Comparison of ENCODE assay signal across 19 cellular contexts in genomic region chr17:59101178-59101577, GRCh38. TPM values are rescaled to one million over a fixed set of nuclear protein-coding genes. Genes with fewer than 3 reads are reported as not detected.
DNase-seq lines count a peak whose midpoint lies in the region; ATAC-seq, FAIRE-seq and TF ChIP-seq lines count a peak whose summit lies in the region.
"Had no signal": no experiment of that assay in that cellular context is flagged by ENCODE, and none has a peak within 500 bp of the region (broad histone marks: within the 10 kb centered on the region; RNA-seq: fewer than 3 reads in every experiment).

No MANE protein-coding gene starts in this region.

- 100% methylated on average over 1 of the region's 1 CpG for WGBS in GM12878 (ENCODE audit: insufficient coverage, insufficient replicate concordance, low lambda C conversion rate, missing lambda C conversion rate)

- in situ Hi-C loops in GM12878 (cut with MboI): no loop called here

- DNase-seq in activated T-cell treated with anti-CD3 and anti-CD28 coated beads, Interleukin-2, amount 50 U/mL, for 24 hours: no peak
- no peak for DNase-seq in activated T-cell treated with anti-CD3 and anti-CD28 coated beads, Interleukin-2, amount 50 U/mL, for 72 hours
- DNase-seq in GM12878 (ENCODE audit: low read depth, low spot score) (no peak), nephron progenitor cell (no peak), NCI-H187 (lab: John Stamatoyannopoulos, UW) (no peak), A172 (ENCODE audit: low spot score) (no peak)
- DNase-seq: AML-193; Caco-2; CD4-positive, alpha-beta T cell; GDM1; GOT3; H7; HFFc6; IMR-90 had no signal

- no peaks in the 10 kb centered on the region for H4K20me1 ChIP-seq in GM12878 (ENCODE audit: control insufficient read depth, insufficient read depth)

- POLR2A ChIA-PET in GM12878 (lab: Charles Lee): no interaction called here

- SMC1A ChIA-PET in GM12878 (lab: Charles Lee; ENCODE audit: uncharacterized antibody, unreplicated experiment): no interaction called here

- no peak overlapping the region for H3K4me2 ChIP-seq in GM12878 (ENCODE audit: control insufficient read depth, insufficient read depth)
- H3K4me2 ChIP-seq: A549 had no signal

- H3K27ac Mint-ChIP-seq in activated T-cell treated with anti-CD3 and anti-CD28 coated beads, Interleukin-2, amount 50 U/mL, for 24 hours: peak overlapping the region; percentile 38
- H3K27ac Mint-ChIP-seq in activated T-cell treated with anti-CD3 and anti-CD28 coated beads, Interleukin-2, amount 50 U/mL, for 72 hours: no peak overlapping the region
- H3K27ac Mint-ChIP-seq in nephron progenitor cell: peak overlapping the region; percentile 3
- H3K27ac Mint-ChIP-seq: CD4-positive, alpha-beta T cell; HFFc6 had no signal

- no peak for TF ChIP-seq CTCF in VCaP (conservative IDR thresholded peaks at IDR 0.05)
- no peak for TF ChIP-seq CTCF in GM12878 (IDR thresholded peaks at IDR 0.05 in 2 of 3, conservative IDR thresholded peaks at IDR 0.05 in 1 of 3; ENCODE audit: control insufficient read depth in 2 of 3, extremely low read depth in 1 of 3, insufficient read depth in 1 of 3, low read depth in 3 of 3, low read length in 3 of 3)
- TF ChIP-seq CTCF in nephron progenitor cell (IDR thresholded peaks at IDR 0.05): no peak

- H3K36me3 Mint-ChIP-seq in activated T-cell treated with anti-CD3 and anti-CD28 coated beads, Interleukin-2, amount 50 U/mL, for 24 hours (ENCODE audit: low read depth): peaks cover 82% of the 10 kb centered on the region
- peaks cover 7 to 28% of the 10 kb centered on the region in 2 donors for H3K36me3 Mint-ChIP-seq in activated T-cell treated with anti-CD3 and anti-CD28 coated beads, Interleukin-2, amount 50 U/mL, for 72 hours (ENCODE audit: insufficient read depth in 2 of 2)
- H3K36me3 Mint-ChIP-seq in nephron progenitor cell (ENCODE audit: low read depth): peaks cover 52% of the 10 kb centered on the region

- BruUV-seq in GM12878 (replicated peaks; lab: Mats Ljungman, UMichigan): no TSS peak

- peaks cover 57% of the 10 kb centered on the region for H3K4me1 Mint-ChIP-seq in activated T-cell treated with anti-CD3 and anti-CD28 coated beads, Interleukin-2, amount 50 U/mL, for 24 hours (ENCODE audit: low read depth)
- peaks cover 72% of the 10 kb centered on the region for H3K4me1 Mint-ChIP-seq in activated T-cell treated with anti-CD3 and anti-CD28 coated beads, Interleukin-2, amount 50 U/mL, for 72 hours (ENCODE audit: low read depth)
- H3K4me1 Mint-ChIP-seq in nephron progenitor cell: peaks cover 19% of the 10 kb centered on the region

- H3K9me3 Mint-ChIP-seq in activated T-cell treated with anti-CD3 and anti-CD28 coated beads, Interleukin-2, amount 50 U/mL, for 24 hours: no peaks in the 10 kb centered on the region
- peaks cover 0 to 3% of the 10 kb centered on the region in 2 donors for H3K9me3 Mint-ChIP-seq in activated T-cell treated with anti-CD3 and anti-CD28 coated beads, Interleukin-2, amount 50 U/mL, for 72 hours
- peaks cover 31% of the 10 kb centered on the region for H3K9me3 Mint-ChIP-seq in nephron progenitor cell
- H3K9me3 Mint-ChIP-seq: CD4-positive, alpha-beta T cell; HFFc6 had no signal

- CTCF ChIA-PET in GM12878 (lab: Yijun Ruan, JAX): no interaction called here

- no peak overlapping the region for H2AFZ ChIP-seq in GM12878 (ENCODE audit: control insufficient read depth, low read depth, low read length)

- no peak for FAIRE-seq in GM12878 (lab: Jason Lieb, UNC)
- FAIRE-seq: A549, D721Med, HTR-8/SVneo had no signal

- intact Hi-C loops in GM12878 (cut with micrococcal nuclease; ENCODE audit: unreplicated experiment): no loop called here

- no peak for TF ChIP-seq RAD21 in GM12878 (IDR thresholded peaks at IDR 0.05; ENCODE audit: insufficient read depth, low read depth, low read length)

- H3K27me3 ChIP-seq in GM12878 (replicated peaks in 1 of 2; ENCODE audit: control insufficient read depth in 2 of 2, insufficient read depth in 2 of 2, low read length in 1 of 2): no peaks in the 10 kb centered on the region

- peaks cover 0 to 7% of the 10 kb centered on the region in 2 experiments; a peak in 2 of 4 replicates for H3K36me3 ChIP-seq in GM12878 (ENCODE audit: control insufficient read depth in 2 of 2, insufficient read depth in 2 of 2, low read length in 1 of 2)

- H3K27me3 Mint-ChIP-seq in activated T-cell treated with anti-CD3 and anti-CD28 coated beads, Interleukin-2, amount 50 U/mL, for 24 hours: no peaks in the 10 kb centered on the region
- no peaks in the 10 kb centered on the region for H3K27me3 Mint-ChIP-seq in activated T-cell treated with anti-CD3 and anti-CD28 coated beads, Interleukin-2, amount 50 U/mL, for 72 hours (ENCODE audit: low read depth)
- H3K27me3 Mint-ChIP-seq in nephron progenitor cell (ENCODE audit: low read depth, poor library complexity): no peaks in the 10 kb centered on the region
- H3K27me3 Mint-ChIP-seq: CD4-positive, alpha-beta T cell had no signal

- TF ChIP-seq POLR2A in GM12878 (IDR thresholded peaks at IDR 0.05; ENCODE audit: low read depth, low read length): no peak

- RAD21 ChIA-PET in GM12878 (lab: Charles Lee; ENCODE audit: unreplicated experiment): no interaction called here

- H3K4me1 ChIP-seq in GM12878 (ENCODE audit: control insufficient read depth, insufficient read depth, low read length): peaks cover 4% of the 10 kb centered on the region; the same call in 1 of the 2 replicates

- peaks cover 4% of the 10 kb centered on the region; the same call in 2 of the 3 replicates for H3K9me3 ChIP-seq in GM12878 (replicated peaks; ENCODE audit: control insufficient read depth, insufficient read depth, low read length)
- H3K9me3 ChIP-seq: Caco-2 had no signal

- H3K79me2 ChIP-seq in GM12878 (ENCODE audit: control insufficient read depth, insufficient read depth, low read length): peaks cover 36% of the 10 kb centered on the region

- no peak overlapping the region for H3K4me3 ChIP-seq in GM12878
- H3K4me3 ChIP-seq: A549 had no signal

- H3K9ac ChIP-seq in GM12878 (ENCODE audit: control insufficient read depth, insufficient read depth, low read length): no peak overlapping the region

- no peak for ATAC-seq in activated T-cell treated with anti-CD3 and anti-CD28 coated beads, Interleukin-2, amount 50 U/mL, for 72 hours (replicated peaks in 1 of 2)
- no peak for ATAC-seq in GM12878
- ATAC-seq: A549, HCT116 had no signal

- H3K27ac ChIP-seq in VCaP: peak overlapping the region; percentile 1; the same call in 1 of the 2 replicates
- no peak overlapping the region for H3K27ac ChIP-seq in GM12878 (ENCODE audit: control insufficient read depth, insufficient read depth)
- H3K27ac ChIP-seq: A549 had no signal

- TF ChIP-seq EP300 in GM12878 (IDR thresholded peaks at IDR 0.05; ENCODE audit: borderline replicate concordance in 1 of 2, control insufficient read depth in 1 of 2, low read depth in 2 of 2, low read length in 2 of 2): no peak

- no peak overlapping the region for H3K4me3 Mint-ChIP-seq in activated T-cell treated with anti-CD3 and anti-CD28 coated beads, Interleukin-2, amount 50 U/mL, for 24 hours
- no peak overlapping the region for H3K4me3 Mint-ChIP-seq in activated T-cell treated with anti-CD3 and anti-CD28 coated beads, Interleukin-2, amount 50 U/mL, for 72 hours
- H3K4me3 Mint-ChIP-seq in nephron progenitor cell: no peak overlapping the region
- H3K4me3 Mint-ChIP-seq: CD4-positive, alpha-beta T cell; HFFc6 had no signal

RNA-seq across cellular contexts. Expression of gene TRIM37, which starts 5.5 kb away (rescaled TPM):
- total RNA-seq in activated T-cell treated with anti-CD3 and anti-CD28 coated beads, Interleukin-2, amount 50 U/mL, for 72 hours: 10 to 100 TPM; 26.3 to 31.1 TPM
- 38.9 and 39.3 TPM in 2 replicates for total RNA-seq in GM12878 (2013; cell fraction: nucleolus; rRNA removed)
- total RNA-seq in GM12878 (2014; rRNA removed) (17.7 and 19.7 TPM in 2 replicates), GM12878 (2014; rRNA removed; fragmentation: Illumina TruSeq; extraction: Trizol) (19.4 and 19.7 TPM in 2 replicates), GM12878 (2021) (17.9 and 20.6 TPM in 2 replicates)
- polyA plus RNA-seq in GM12878 (2011; ENCODE audit: low read depth): 8.1 TPM
- polyA plus RNA-seq in GM12878 (2011; rRNA removed) (18.6 and 24.4 TPM in 2 replicates), GM12878 (2014; fragmentation: Illumina TruSeq; extraction: Trizol) (16.4 and 21.2 TPM in 2 replicates), GM12878 (2014; fragmentation: Nextera tagmentation; extraction: Ambion mirVana) (1 to 10 TPM; 4.8 to 6.7 TPM), GM12878 (2014; rRNA removed) (11.7 and 13.3 TPM in 2 replicates), GM12878 (2016; fragmentation: Nextera tagmentation; extraction: Ambion mirVana) (10 to 100 TPM; 18.6 to 19.6 TPM)
- 8.0 and 8.8 TPM in 2 replicates for polyA plus RNA-seq in GM12878 (2011; cell fraction: cytosol; rRNA removed)
- polyA plus RNA-seq in GM12878 (2011; cell fraction: nucleus; rRNA removed): 15.6 and 48.8 TPM in 2 replicates
- 6.8 and 7.0 TPM in 2 replicates for polyA plus RNA-seq in GM12878 (2012)
- polyA minus RNA-seq in GM12878 (2011; rRNA and poly(A)+ RNA removed): 23.4 and 46.4 TPM in 2 replicates
- polyA minus RNA-seq in GM12878 (2011; cell fraction: cytosol; rRNA and poly(A)+ RNA removed): 6.5 and 14.7 TPM in 2 replicates
- polyA minus RNA-seq in GM12878 (2011; cell fraction: nucleus; rRNA and poly(A)+ RNA removed): 33.1 and 38.7 TPM in 2 replicates
- 63.4 and 68.8 TPM in 2 replicates for total RNA-seq in A172 (2014; rRNA removed; shearing (Covaris generic))

RNA-seq across cellular contexts. Expression of gene SKA2, which starts 53.8 kb away (rescaled TPM):
- 10 to 100 TPM; 62.7 to 71.8 TPM for total RNA-seq in activated T-cell treated with anti-CD3 and anti-CD28 coated beads, Interleukin-2, amount 50 U/mL, for 72 hours
- total RNA-seq in GM12878 (2013; cell fraction: nucleolus; rRNA removed): 9.8 and 11.1 TPM in 2 replicates
- total RNA-seq in GM12878 (2014; rRNA removed) (57.8 and 59.5 TPM in 2 replicates), GM12878 (2014; rRNA removed; fragmentation: Illumina TruSeq; extraction: Trizol) (123 and 131 TPM in 2 replicates), GM12878 (2021) (65.9 and 66.8 TPM in 2 replicates)
- 63.5 TPM for polyA plus RNA-seq in GM12878 (2011; ENCODE audit: low read depth)
- polyA plus RNA-seq in GM12878 (2011; rRNA removed) (40.3 and 72.1 TPM in 2 replicates), GM12878 (2014; fragmentation: Illumina TruSeq; extraction: Trizol) (137 and 168 TPM in 2 replicates), GM12878 (2014; fragmentation: Nextera tagmentation; extraction: Ambion mirVana) (100 to 1,000 TPM; 110 to 114 TPM), GM12878 (2014; rRNA removed) (71.4 and 82.5 TPM in 2 replicates), GM12878 (2016; fragmentation: Nextera tagmentation; extraction: Ambion mirVana) (100 to 1,000 TPM; 124 to 133 TPM)
- 14.0 and 17.8 TPM in 2 replicates for polyA plus RNA-seq in GM12878 (2011; cell fraction: cytosol; rRNA removed)
- 8.0 and 8.6 TPM in 2 replicates for polyA plus RNA-seq in GM12878 (2011; cell fraction: nucleus; rRNA removed)
- polyA plus RNA-seq in GM12878 (2012): 56.2 and 87.0 TPM in 2 replicates
- polyA minus RNA-seq in GM12878 (2011; rRNA and poly(A)+ RNA removed): 14.1 and 15.5 TPM in 2 replicates
- polyA minus RNA-seq in GM12878 (2011; cell fraction: cytosol; rRNA and poly(A)+ RNA removed): 9.5 and 12.6 TPM in 2 replicates
- 6.2 and 18.9 TPM in 2 replicates for polyA minus RNA-seq in GM12878 (2011; cell fraction: nucleus; rRNA and poly(A)+ RNA removed)
- total RNA-seq in A172 (2014; rRNA removed; shearing (Covaris generic)): 223 and 313 TPM in 2 replicates

RNA-seq across cellular contexts. Expression of gene PRR11, which starts 54.4 kb away (rescaled TPM):
- total RNA-seq in activated T-cell treated with anti-CD3 and anti-CD28 coated beads, Interleukin-2, amount 50 U/mL, for 72 hours: 100 to 1,000 TPM in 1 of 2 donors, 10 to 100 TPM in 1; 99.5 to 108 TPM
- total RNA-seq in GM12878 (2013; cell fraction: nucleolus; rRNA removed): 9.7 and 11.0 TPM in 2 replicates
- total RNA-seq in GM12878 (2014; rRNA removed) (20.8 and 21.2 TPM in 2 replicates), GM12878 (2014; rRNA removed; fragmentation: Illumina TruSeq; extraction: Trizol) (73.9 and 74.4 TPM in 2 replicates), GM12878 (2021) (51.3 and 54.0 TPM in 2 replicates)
- polyA plus RNA-seq in GM12878 (2011; ENCODE audit: low read depth): 18.2 TPM
- polyA plus RNA-seq in GM12878 (2011; rRNA removed) (78.3 and 95.1 TPM in 2 replicates), GM12878 (2014; fragmentation: Illumina TruSeq; extraction: Trizol) (97.0 and 99.8 TPM in 2 replicates), GM12878 (2014; fragmentation: Nextera tagmentation; extraction: Ambion mirVana) (10 to 100 TPM; 32.6 to 49.8 TPM), GM12878 (2014; rRNA removed) (46.8 and 49.7 TPM in 2 replicates), GM12878 (2016; fragmentation: Nextera tagmentation; extraction: Ambion mirVana) (10 to 100 TPM; 39.8 to 46.2 TPM)
- polyA plus RNA-seq in GM12878 (2011; cell fraction: cytosol; rRNA removed): 60.4 and 69.0 TPM in 2 replicates
- polyA plus RNA-seq in GM12878 (2011; cell fraction: nucleus; rRNA removed): 7.3 and 15.0 TPM in 2 replicates
- 35.8 and 40.1 TPM in 2 replicates for polyA plus RNA-seq in GM12878 (2012)
- polyA minus RNA-seq in GM12878 (2011; rRNA and poly(A)+ RNA removed): 95.1 and 98.6 TPM in 2 replicates
- polyA minus RNA-seq in GM12878 (2011; cell fraction: cytosol; rRNA and poly(A)+ RNA removed): 39.4 and 48.4 TPM in 2 replicates
- 5.8 and 8.9 TPM in 2 replicates for polyA minus RNA-seq in GM12878 (2011; cell fraction: nucleus; rRNA and poly(A)+ RNA removed)
- 29.4 and 32.5 TPM in 2 replicates for total RNA-seq in A172 (2014; rRNA removed; shearing (Covaris generic))
